8 cellular contexts compared by ENCODE assay signal in genomic region chr2:187658952-187659525, GRCh38.
DNase-seq lines count a peak whose midpoint lies in the region; ATAC-seq and TF ChIP-seq lines count a peak whose summit lies in the region.

No MANE protein-coding gene starts in this region.

- H3K27me3 Mint-ChIP-seq in HFFc6 (ENCODE audit: insufficient read depth), result no peaks in the 10 kb centered on the region; the same call in 1 of the 2 replicates

- DNase-seq in COLO829 (ENCODE audit: low spot score), result peak; percentile 9
- peak; percentile 13 for DNase-seq in HFFc6
- DNase-seq in SK-N-SH, result peak; percentile 11
- peak; percentile 75 for DNase-seq in iPS DF 19.7 (ENCODE audit: low read depth, low spot score)
- DNase-seq in NCI-H510A (lab: John Stamatoyannopoulos, UW), result no peak
- DNase-seq in DMS114 treated with DMSO at 0.1 percent for 48 hours (lab: John Stamatoyannopoulos, UW; ENCODE audit: unreplicated experiment), result no peak

- H3K36me3 ChIP-seq in SK-N-SH (replicated peaks in 1 of 2; ENCODE audit: control insufficient read depth in 1 of 2, insufficient read depth in 2 of 2, low read length in 1 of 2), result no peaks in the 10 kb centered on the region

- H2AFZ ChIP-seq in SK-N-SH (ENCODE audit: low read depth), result no peak overlapping the region; the same call in 1 of the 2 replicates

- H3K4me3 ChIP-seq in SK-N-SH (ENCODE audit: low read depth in 2 of 2, low read length in 1 of 2), result no peak overlapping the region

- 69% methylated on average over 5 of the region's 5 CpGs for WGBS in SK-N-SH (ENCODE audit: low lambda C conversion rate)

- no peaks in the 10 kb centered on the region for H3K27me3 ChIP-seq in SK-N-SH (ENCODE audit: insufficient read depth)

- no peak overlapping the region for H3K4me2 ChIP-seq in SK-N-SH

- no peak overlapping the region for H3K4me3 Mint-ChIP-seq in HFFc6

- TF ChIP-seq CTCF in HFFc6 (IDR thresholded peaks at IDR 0.05) (peak; percentile 67), SK-N-SH (IDR thresholded peaks at IDR 0.05) (peak; percentile 43)

- TF ChIP-seq EP300 in SK-N-SH (IDR thresholded peaks at IDR 0.05; ENCODE audit: borderline replicate concordance in 1 of 2, low read depth in 1 of 2, low read length in 1 of 2), result no peak

- H3K9ac ChIP-seq in SK-N-SH, result no peak overlapping the region

- POLR2A ChIA-PET in SK-N-SH (lab: Yijun Ruan, JAX), result no interaction called here

- no peaks in the 10 kb centered on the region for H3F3A ChIP-seq in SK-N-SH (replicated peaks; ENCODE audit: insufficient read depth)

- peak; percentile 37; the same call in 1 of the 2 replicates for TF ChIP-seq RAD21 in SK-N-SH (IDR thresholded peaks at IDR 0.05; ENCODE audit: low read length)

- ATAC-seq in HG02763 (IDR thresholded peaks at IDR 0.05; ENCODE audit: unreplicated experiment) (no peak), GM19455 (IDR thresholded peaks at IDR 0.05; ENCODE audit: unreplicated experiment) (no peak)

- H3K27ac Mint-ChIP-seq in HFFc6, result no peak overlapping the region

- H3K4me1 Mint-ChIP-seq in HFFc6 (ENCODE audit: low read depth), result no peaks in the 10 kb centered on the region

- no peaks in the 10 kb centered on the region for H3K9me3 ChIP-seq in SK-N-SH

- no peaks in the 10 kb centered on the region for H3K36me3 Mint-ChIP-seq in HFFc6 (ENCODE audit: low read depth)

- no peaks in the 10 kb centered on the region for H3K9me2 ChIP-seq in SK-N-SH

- H3K79me2 ChIP-seq in SK-N-SH (ENCODE audit: insufficient read depth), result no peaks in the 10 kb centered on the region

- CTCF ChIA-PET in SK-N-SH (lab: Yijun Ruan, JAX), result interaction anchor here (0.8 kb wide), 1 partner anchor 197 kb away, joined by 3 read pairs; no protein-coding TSS in a partner anchor

- H3K9me3 Mint-ChIP-seq in HFFc6, result no peaks in the 10 kb centered on the region

- H4K20me1 ChIP-seq in SK-N-SH (ENCODE audit: insufficient read depth), result no peaks in the 10 kb centered on the region

- no peak overlapping the region for H3K27ac ChIP-seq in SK-N-SH (ENCODE audit: low read depth in 2 of 2, low read length in 1 of 2)

- peaks cover 0 to 2% of the 10 kb centered on the region in 2 experiments; a peak in 1 of 4 replicates for H3K4me1 ChIP-seq in SK-N-SH (ENCODE audit: control insufficient read depth in 1 of 2, insufficient read depth in 2 of 2, low read depth in 1 of 2, low read length in 1 of 2)

TF ChIP-seq in SK-N-SH, 30 proteins besides CTCF, POLR2A, EP300 and RAD21:
- no peak for TF ChIP-seq REST (IDR thresholded peaks at IDR 0.05; ENCODE audit: low read depth, low read length)
- no peak for TF ChIP-seq PBX3 (IDR thresholded peaks at IDR 0.05)
- no peak for TF ChIP-seq TCF12 (IDR thresholded peaks at IDR 0.05)
- TF ChIP-seq USF2 (IDR thresholded peaks at IDR 0.05; ENCODE audit: borderline replicate concordance, low read depth, low read length), result no peak
- no peak for TF ChIP-seq NRF1 (IDR thresholded peaks at IDR 0.05; ENCODE audit: low read depth, low read length)
- TF ChIP-seq MXI1 (IDR thresholded peaks at IDR 0.05; ENCODE audit: low read depth, low read length), result no peak
- TF ChIP-seq MEF2A (IDR thresholded peaks at IDR 0.05; ENCODE audit: borderline replicate concordance, low read depth), result no peak
- no peak for TF ChIP-seq SMC3 (IDR thresholded peaks at IDR 0.05; ENCODE audit: low read depth, low read length)
- no peak for TF ChIP-seq FOXM1 (IDR thresholded peaks at IDR 0.05; ENCODE audit: low read depth)
- TF ChIP-seq JUND (IDR thresholded peaks at IDR 0.05), result no peak
- TF ChIP-seq, protein P1, sequence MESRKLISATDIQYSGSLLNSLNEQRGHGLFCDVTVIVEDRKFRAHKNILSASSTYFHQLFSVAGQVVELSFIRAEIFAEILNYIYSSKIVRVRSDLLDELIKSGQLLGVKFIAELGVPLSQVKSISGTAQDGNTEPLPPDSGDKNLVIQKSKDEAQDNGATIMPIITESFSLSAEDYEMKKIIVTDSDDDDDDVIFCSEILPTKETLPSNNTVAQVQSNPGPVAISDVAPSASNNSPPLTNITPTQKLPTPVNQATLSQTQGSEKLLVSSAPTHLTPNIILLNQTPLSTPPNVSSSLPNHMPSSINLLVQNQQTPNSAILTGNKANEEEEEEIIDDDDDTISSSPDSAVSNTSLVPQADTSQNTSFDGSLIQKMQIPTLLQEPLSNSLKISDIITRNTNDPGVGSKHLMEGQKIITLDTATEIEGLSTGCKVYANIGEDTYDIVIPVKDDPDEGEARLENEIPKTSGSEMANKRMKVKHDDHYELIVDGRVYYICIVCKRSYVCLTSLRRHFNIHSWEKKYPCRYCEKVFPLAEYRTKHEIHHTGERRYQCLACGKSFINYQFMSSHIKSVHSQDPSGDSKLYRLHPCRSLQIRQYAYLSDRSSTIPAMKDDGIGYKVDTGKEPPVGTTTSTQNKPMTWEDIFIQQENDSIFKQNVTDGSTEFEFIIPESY (IDR thresholded peaks at IDR 0.05; ENCODE audit: borderline replicate concordance, low read depth), result no peak

Comparison
In these comparisons a context has a peak if more than half of its experiments do, and no peak if none do; other contexts are left out.
1. DNase-seq: peak in COLO829 (single experiment), HFFc6 (single experiment), SK-N-SH (single experiment) and iPS DF 19.7 (single experiment); none in NCI-H510A (single experiment) and DMS114 treated with DMSO at 0.1 percent for 48 hours (single experiment).